Comparison of ENCODE assay signal across 15 cellular contexts in the genomic region with DNA sequence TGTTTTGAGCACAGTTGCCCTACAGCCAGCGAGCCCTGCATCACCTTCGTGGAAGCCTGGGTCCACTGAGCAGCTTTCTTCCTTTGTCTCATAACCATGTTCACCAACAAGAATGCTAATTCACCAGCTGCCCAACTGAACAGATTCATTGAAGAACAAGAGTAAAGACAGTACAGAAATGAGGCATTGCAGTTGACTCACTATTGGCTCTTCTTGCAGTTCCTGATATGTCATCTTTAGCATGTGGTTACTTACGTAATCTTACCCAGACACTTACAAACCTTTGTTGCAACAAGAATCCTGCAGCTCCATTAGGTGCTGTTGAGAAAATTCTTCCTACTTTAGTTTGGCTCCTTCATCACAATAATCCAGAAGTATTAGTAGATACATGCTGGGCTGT.
DNase-seq lines count a peak whose midpoint lies in the region; ATAC-seq and TF ChIP-seq lines count a peak whose summit lies in the region.
"Had no signal": no experiment of that assay in that cellular context is flagged by ENCODE, and none has a peak within 500 bp of the region (broad histone marks: within the 10 kb centered on the region; RNA-seq: fewer than 3 reads in every experiment).

No MANE protein-coding gene starts in this region.

- H3K4me2 ChIP-seq in mammary epithelial cell (ENCODE audit: insufficient read depth, low read depth, low read length) (no peak overlapping the region), GM23338 (no peak overlapping the region)

- no peaks in the 10 kb centered on the region for H3F3A ChIP-seq in GM23338 (replicated peaks; ENCODE audit: low read depth)

- no peak overlapping the region for H3K27ac ChIP-seq in mammary epithelial cell (ENCODE audit: insufficient read depth, low read depth, low read length)
- no peak overlapping the region for H3K27ac ChIP-seq in GM23338 (ENCODE audit: low read depth)
- H3K27ac ChIP-seq: SJSA1 had no signal

- in situ Hi-C loops in mammary epithelial cell (cut with MboI; ENCODE audit: low sequenced_read_pairs in 2 of 2): no loop called here

- no peak overlapping the region for H3K27ac Mint-ChIP-seq in MCF 10A (ENCODE audit: low read depth, unreplicated experiment)
- no peak overlapping the region for H3K27ac Mint-ChIP-seq in stimulated activated effector memory CD8-positive, alpha-beta T cell treated with anti-CD3 and anti-CD28 coated beads, Interleukin-12 subunit alpha, Interleukin-12 subunit beta, amount 100 ng/mL, for 72 hours
- no peak overlapping the region for H3K27ac Mint-ChIP-seq in GM23338
- H3K27ac Mint-ChIP-seq in type B pancreatic cell: no peak overlapping the region

- no peaks in the 10 kb centered on the region for H3K27me3 ChIP-seq in mammary epithelial cell (ENCODE audit: insufficient read depth, low read length)
- H3K27me3 ChIP-seq in GM23338 (ENCODE audit: insufficient read depth): no peaks in the 10 kb centered on the region
- H3K27me3 ChIP-seq: SJSA1 had no signal

- no peaks in the 10 kb centered on the region for H3K9me3 Mint-ChIP-seq in MCF 10A (ENCODE audit: unreplicated experiment)
- H3K9me3 Mint-ChIP-seq in stimulated activated effector memory CD8-positive, alpha-beta T cell treated with anti-CD3 and anti-CD28 coated beads, Interleukin-12 subunit alpha, Interleukin-12 subunit beta, amount 100 ng/mL, for 72 hours: no peaks in the 10 kb centered on the region
- H3K9me3 Mint-ChIP-seq in GM23338: no peaks in the 10 kb centered on the region; the same call in 2 of the 3 replicates
- no peaks in the 10 kb centered on the region for H3K9me3 Mint-ChIP-seq in type B pancreatic cell

- H3K79me2 ChIP-seq in mammary epithelial cell (ENCODE audit: insufficient read depth, low read length): no peaks in the 10 kb centered on the region
- H3K79me2 ChIP-seq in GM23338 (replicated peaks; ENCODE audit: insufficient read depth): no peaks in the 10 kb centered on the region

- DNase-seq in MCF 10A (ENCODE audit: unreplicated experiment): peak; percentile 47
- DNase-seq in mammary epithelial cell: no peak
- peak; percentile 19 to 31 for DNase-seq in Kasumi-1 (lab: John Stamatoyannopoulos, UW)
- DNase-seq in OCI-M1 (lab: John Stamatoyannopoulos, UW): peak; percentile 17
- no peak for DNase-seq in stimulated activated effector memory CD8-positive, alpha-beta T cell treated with anti-CD3 and anti-CD28 coated beads, Interleukin-12 subunit alpha, Interleukin-12 subunit beta, amount 100 ng/mL, for 72 hours (ENCODE audit: low spot score in 2 of 2)
- DNase-seq in GM23338 (ENCODE audit: low spot score): no peak
- DNase-seq in HT-29 (ENCODE audit: low spot score): no peak
- no peak for DNase-seq in type B pancreatic cell (ENCODE audit: extremely low spot score, unreplicated experiment)
- DNase-seq: COR-L47, EL, NCI-H1092 treated with DMSO at 0.1 percent for 48 hours, NCI-H1694, NCI-H524 had no signal

- no peaks in the 10 kb centered on the region for H3K27me3 Mint-ChIP-seq in MCF 10A (ENCODE audit: insufficient read depth, unreplicated experiment)
- peaks cover 1% of the 10 kb centered on the region for H3K27me3 Mint-ChIP-seq in GM23338 (ENCODE audit: insufficient read depth, low read depth, poor library complexity)
- no peaks in the 10 kb centered on the region for H3K27me3 Mint-ChIP-seq in type B pancreatic cell

- H3K4me1 Mint-ChIP-seq in MCF 10A (ENCODE audit: insufficient read depth, unreplicated experiment) (peaks cover 9% of the 10 kb centered on the region), GM23338 (no peaks in the 10 kb centered on the region), type B pancreatic cell (ENCODE audit: unreplicated experiment) (no peaks in the 10 kb centered on the region)
- no peaks in the 10 kb centered on the region for H3K4me1 Mint-ChIP-seq in stimulated activated effector memory CD8-positive, alpha-beta T cell treated with anti-CD3 and anti-CD28 coated beads, Interleukin-12 subunit alpha, Interleukin-12 subunit beta, amount 100 ng/mL, for 72 hours

- no peak overlapping the region for H3K9ac ChIP-seq in mammary epithelial cell (ENCODE audit: insufficient read depth, low read length)

- no peaks in the 10 kb centered on the region; the same call in 1 of the 2 replicates for H3K9me2 ChIP-seq in GM23338 (ENCODE audit: insufficient read depth)

- TF ChIP-seq CTCF in MCF 10A (IDR thresholded peaks at IDR 0.05; ENCODE audit: unreplicated experiment) (no peak), mammary epithelial cell (conservative IDR thresholded peaks at IDR 0.05 in 1 of 2, IDR thresholded peaks at IDR 0.05 in 1 of 2; ENCODE audit: extremely low read depth in 1 of 2, insufficient read depth in 1 of 2, low read depth in 1 of 2, low read length in 2 of 2) (no peak), GM23338 (conservative IDR thresholded peaks at IDR 0.05; ENCODE audit: low read depth in 2 of 2) (no peak), type B pancreatic cell (conservative IDR thresholded peaks at IDR 0.05) (no peak)

- POLR2A ChIA-PET in MCF 10A (lab: Yijun Ruan, JAX): interaction anchor here (1.3 kb wide), 1 partner anchor 11 kb away, joined by 3 read pairs; no protein-coding TSS in a partner anchor

- CTCF ChIA-PET in MCF 10A (lab: Yijun Ruan, JAX): interaction anchor here (0.6 to 0.7 kb wide), 3 partner anchors 21 to 154 kb away, joined by 3 to 4 read pairs (median 3); no protein-coding TSS in a partner anchor
- CTCF ChIA-PET in mammary epithelial cell (lab: Charles Lee; ENCODE audit: low non-redundant PET): interaction anchor here (0.7 kb wide), 1 partner anchor 215 kb away, joined by 3 read pairs; no protein-coding TSS in a partner anchor

- ATAC-seq in stimulated activated effector memory CD8-positive, alpha-beta T cell treated with anti-CD3 and anti-CD28 coated beads, Interleukin-12 subunit alpha, Interleukin-12 subunit beta, amount 100 ng/mL, for 72 hours: peak; percentile 67
- no peak for ATAC-seq in GM23338

- 48% methylated on average over 2 of the region's 3 CpGs for WGBS in mammary epithelial cell (ENCODE audit: low coverage, missing lambda C conversion rate)

- H2AFZ ChIP-seq in mammary epithelial cell (ENCODE audit: low read depth, low read length) (no peak overlapping the region), GM23338 (no peak overlapping the region)

- H3K9me3 ChIP-seq in mammary epithelial cell (replicated peaks; ENCODE audit: insufficient read depth, low read length): peaks cover 3% of the 10 kb centered on the region

- H3K36me3 ChIP-seq in mammary epithelial cell (ENCODE audit: insufficient read depth, low read length) (no peaks in the 10 kb centered on the region), GM23338 (ENCODE audit: insufficient read depth) (no peaks in the 10 kb centered on the region)
- H3K36me3 ChIP-seq: SJSA1 had no signal

- no TSS peak for BruUV-seq in MCF 10A (replicated peaks; lab: Mats Ljungman, UMichigan)
- no TSS peak for BruUV-seq in mammary epithelial cell (replicated peaks; lab: Mats Ljungman, UMichigan)

- H3K4me1 ChIP-seq in mammary epithelial cell (ENCODE audit: insufficient read depth, low read length): no peaks in the 10 kb centered on the region
- no peaks in the 10 kb centered on the region for H3K4me1 ChIP-seq in GM23338 (ENCODE audit: insufficient read depth)
- H3K4me1 ChIP-seq: SJSA1 had no signal

- H4K20me1 ChIP-seq in mammary epithelial cell (ENCODE audit: insufficient read depth, low read length) (no peaks in the 10 kb centered on the region), GM23338 (replicated peaks; ENCODE audit: insufficient read depth) (no peaks in the 10 kb centered on the region)

- H3K4me3 ChIP-seq in mammary epithelial cell (replicated peaks in 1 of 3; ENCODE audit: insufficient read depth in 1 of 3, low read depth in 2 of 3, low read length in 3 of 3) (no peak overlapping the region), GM23338 (no peak overlapping the region)
- H3K4me3 ChIP-seq: SJSA1 had no signal

- no peaks in the 10 kb centered on the region for H3K36me3 Mint-ChIP-seq in MCF 10A (ENCODE audit: insufficient read depth, unreplicated experiment)
- H3K36me3 Mint-ChIP-seq in stimulated activated effector memory CD8-positive, alpha-beta T cell treated with anti-CD3 and anti-CD28 coated beads, Interleukin-12 subunit alpha, Interleukin-12 subunit beta, amount 100 ng/mL, for 72 hours: no peaks in the 10 kb centered on the region
- H3K36me3 Mint-ChIP-seq in GM23338 (ENCODE audit: low read depth): no peaks in the 10 kb centered on the region
- H3K36me3 Mint-ChIP-seq in type B pancreatic cell: no peaks in the 10 kb centered on the region
- H3K36me3 Mint-ChIP-seq: CD14-positive monocyte had no signal

- no peak overlapping the region for H3K4me3 Mint-ChIP-seq in MCF 10A (ENCODE audit: unreplicated experiment)
- H3K4me3 Mint-ChIP-seq in stimulated activated effector memory CD8-positive, alpha-beta T cell treated with anti-CD3 and anti-CD28 coated beads, Interleukin-12 subunit alpha, Interleukin-12 subunit beta, amount 100 ng/mL, for 72 hours: no peak overlapping the region
- no peak overlapping the region for H3K4me3 Mint-ChIP-seq in GM23338
- H3K4me3 Mint-ChIP-seq in type B pancreatic cell: no peak overlapping the region
- H3K4me3 Mint-ChIP-seq: CD14-positive monocyte had no signal

- dilution Hi-C loops in mammary epithelial cell (cut with HindIII; ENCODE audit: low sequenced_read_pairs): no loop called here

- intact Hi-C loops in MCF 10A (cut with micrococcal nuclease): no loop called here
- intact Hi-C loops in mammary epithelial cell (cut with micrococcal nuclease): no loop called here

TF ChIP-seq in GM23338, 12 proteins besides CTCF, POLR2A, EP300 and RAD21 (continues in another document):
- no peak for TF ChIP-seq JUNB (IDR thresholded peaks at IDR 0.05; ENCODE audit: unreplicated experiment)
- TF ChIP-seq ZNF331 (CRISPR knock-in tag; IDR thresholded peaks at IDR 0.05; ENCODE audit: low read depth): no peak

Comparison
In these comparisons a context has a peak if more than half of its experiments do, and no peak if none do; other contexts are left out.
1. DNase-seq: peak in MCF 10A (single experiment), Kasumi-1 (2 of 2) and OCI-M1 (single experiment); none in mammary epithelial cell (single experiment), stimulated activated effector memory CD8-positive, alpha-beta T cell treated with anti-CD3 and anti-CD28 coated beads, Interleukin-12 subunit alpha, Interleukin-12 subunit beta, amount 100 ng/mL, for 72 hours (0 of 2), GM23338 (single experiment), HT-29 (single experiment) and type B pancreatic cell (single experiment).